ENCODE assay signal across 1 cellular context in genomic region chr20:43699941-43700565, GRCh38.
TF ChIP-seq lines count a peak whose summit lies in the region.

No MANE protein-coding gene starts in this region.

TF ChIP-seq in GM12878, 131 proteins besides CTCF, POLR2A, EP300 and RAD21:
- no peak for TF ChIP-seq CHD2 (IDR thresholded peaks at IDR 0.05; ENCODE audit: borderline replicate concordance, low read depth, low read length)
- TF ChIP-seq PAX8 (IDR thresholded peaks at IDR 0.05), result no peak
- TF ChIP-seq PAX5 (IDR thresholded peaks at IDR 0.05; ENCODE audit: borderline replicate concordance, low read depth, low read length), result no peak
- TF ChIP-seq PRDM15 (CRISPR knock-in tag; IDR thresholded peaks at IDR 0.05), result no peak
- TF ChIP-seq KAT2A (conservative IDR thresholded peaks at IDR 0.05; ENCODE audit: control insufficient read depth, low read depth, low read length), result no peak
- TF ChIP-seq IKZF2 (IDR thresholded peaks at IDR 0.05), result no peak
- TF ChIP-seq SP1 (IDR thresholded peaks at IDR 0.05; ENCODE audit: low read depth, low read length), result no peak
- no peak for TF ChIP-seq TCF12 (IDR thresholded peaks at IDR 0.05; ENCODE audit: low read depth, low read length)
- no peak for TF ChIP-seq ZZZ3 (IDR thresholded peaks at IDR 0.05; ENCODE audit: control insufficient read depth, insufficient read length, low read depth)
- no peak for TF ChIP-seq ZNF217 (IDR thresholded peaks at IDR 0.05)
- no peak for TF ChIP-seq SUZ12 (IDR thresholded peaks at IDR 0.05; ENCODE audit: unreplicated experiment)
- TF ChIP-seq REST (IDR thresholded peaks at IDR 0.05; ENCODE audit: low read depth, low read length), result no peak
- TF ChIP-seq POLR2AphosphoS2 (IDR thresholded peaks at IDR 0.05; ENCODE audit: low read depth, low read length), result no peak
- no peak for TF ChIP-seq ZBTB11 (CRISPR knock-in tag; IDR thresholded peaks at IDR 0.05)
- TF ChIP-seq FOXM1 (IDR thresholded peaks at IDR 0.05; ENCODE audit: low read depth, low read length), result no peak
- TF ChIP-seq CEBPB (IDR thresholded peaks at IDR 0.05; ENCODE audit: borderline replicate concordance in 1 of 2, low read depth in 2 of 2, low read length in 2 of 2), result no peak
- no peak for TF ChIP-seq NFXL1 (IDR thresholded peaks at IDR 0.05; ENCODE audit: borderline replicate concordance)
- no peak for TF ChIP-seq MYC (IDR thresholded peaks at IDR 0.05; ENCODE audit: insufficient read depth, insufficient read length, insufficient replicate concordance, low read length, severe bottlenecking)
TF ChIP-seq in GM12878: peak in this region for 0.
